ENCODE assay signal across 25 cellular contexts in the genomic region with DNA sequence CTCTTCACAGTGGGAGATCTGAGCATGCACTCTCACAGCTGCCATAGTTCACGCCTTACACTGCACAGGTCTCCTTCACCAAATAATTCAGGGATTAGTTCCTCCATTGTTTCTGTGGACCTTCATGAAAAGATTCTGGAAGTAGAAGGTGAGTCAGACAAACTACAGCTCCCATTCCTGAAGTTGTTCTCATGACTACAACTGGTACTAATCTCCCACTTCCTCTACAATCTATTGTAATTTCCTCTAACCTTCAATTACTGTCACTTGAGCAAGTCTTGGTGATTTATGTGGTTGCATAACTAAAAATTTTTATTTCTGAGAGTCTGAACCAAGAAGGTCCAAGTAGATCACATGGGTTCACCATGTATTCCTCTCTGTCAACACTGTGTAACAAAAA.
"Had no signal": no experiment of that assay in that cellular context is flagged by ENCODE, and none has a peak within 500 bp of the region (broad histone marks: within the 10 kb centered on the region; RNA-seq: fewer than 3 reads in every experiment).

No MANE protein-coding gene starts in this region.

- ATAC-seq: activated T-cell treated with anti-CD3 and anti-CD28 coated beads, Interleukin-2, amount 50 U/mL, for 72 hours; T-helper 17 cell had no signal

- H3K4me3 ChIP-seq: breast epithelium, Peyer's patch had no signal

- H3K36me3 ChIP-seq: breast epithelium, Peyer's patch had no signal

- H3K4me1 ChIP-seq: breast epithelium, Peyer's patch had no signal

- DNase-seq: activated B cell treated with CpG ODN at 0.5 μM for 24 hours; activated CD4-positive, alpha-beta memory T cell treated with anti-CD3 and anti-CD28 coated beads, Interleukin-2, amount 10 ng/mL, durations not matched to agents 7 days and 5 days; activated CD4-positive, alpha-beta T cell treated with anti-CD3 and anti-CD28 coated beads for 1 hour; activated CD4-positive, alpha-beta T cell treated with anti-CD3 and anti-CD28 coated beads, Interleukin-2, amount 10 ng/mL, durations not matched to agents 7 days and 5 days; activated gamma-delta T cell treated with Interleukin-2 at 50 U/mL for 16 hours; activated naive CD4-positive, alpha-beta T cell treated with anti-CD3 and anti-CD28 coated beads, Interleukin-2, amount 10 ng/mL, durations not matched to agents 7 days and 5 days; activated naive CD8-positive, alpha-beta T cell treated with anti-CD3 and anti-CD28 coated beads for 36 hours; activated T-cell treated with anti-CD3 and anti-CD28 coated beads, Interleukin-2, amount 50 U/mL, for 72 hours; anterior cingulate cortex; central memory CD4-positive, alpha-beta T cell; Kasumi-1; NCI-H1048; NCI-H146; NCI-H1930; NCI-H2171; NCI-H2227 treated with DMSO at 0.1 percent for 48 hours; NCI-H526; NCI-H82; OCI-M1; Peyer's patch; SHP77; T-helper 17 cell; T-helper 9 cell had no signal

- H3K27me3 ChIP-seq: breast epithelium, Peyer's patch had no signal

- H3K9me3 ChIP-seq: breast epithelium, Peyer's patch had no signal

- H3K27ac ChIP-seq: breast epithelium, Peyer's patch, RWPE1 had no signal
